11 cellular contexts compared by ENCODE assay signal in genomic region chr3:197878427-197878826, GRCh38.
DNase-seq lines count a peak whose midpoint lies in the region; ATAC-seq, FAIRE-seq and TF ChIP-seq lines count a peak whose summit lies in the region.
"Had no signal": no experiment of that assay in that cellular context is flagged by ENCODE, and none has a peak within 500 bp of the region (broad histone marks: within the 10 kb centered on the region; RNA-seq: fewer than 3 reads in every experiment).

No MANE protein-coding gene starts in this region.

- no peaks in the 10 kb centered on the region for H3K79me2 ChIP-seq in SK-N-SH (ENCODE audit: insufficient read depth)

- peaks cover 4% of the 10 kb centered on the region for H3F3A ChIP-seq in SK-N-SH (replicated peaks; ENCODE audit: insufficient read depth)

- H3K4me1 ChIP-seq in SK-N-SH (ENCODE audit: control insufficient read depth in 1 of 2, insufficient read depth in 2 of 2, low read depth in 1 of 2, low read length in 1 of 2) (peaks cover 0 to 8% of the 10 kb centered on the region in 2 experiments; a peak in 1 of 4 replicates), neuronal stem cell (ENCODE audit: control insufficient read depth in 2 of 2, insufficient read depth in 1 of 2, low read depth in 1 of 2, low read length in 2 of 2) (peaks cover 14 to 33% of the 10 kb centered on the region in 2 donors)

- TF ChIP-seq POLR2A in GM12891 (IDR thresholded peaks at IDR 0.05; ENCODE audit: low read depth, low read length) = no peak

- H3K23ac ChIP-seq in neuronal stem cell (ENCODE audit: low read depth, low read length, poor library complexity) = no peak overlapping the region

- no peak for TF ChIP-seq CTCF in SK-N-SH (IDR thresholded peaks at IDR 0.05)

- H3K27ac ChIP-seq in SK-N-SH (ENCODE audit: low read depth in 2 of 2, low read length in 1 of 2) = no peak overlapping the region
- no peak overlapping the region for H3K27ac ChIP-seq in neuronal stem cell (replicated peaks; ENCODE audit: low read length)
- H3K27ac ChIP-seq: SK-N-MC had no signal

- H2AFZ ChIP-seq in SK-N-SH (ENCODE audit: low read depth) (no peak overlapping the region), neuronal stem cell (ENCODE audit: low read length) (no peak overlapping the region)

- no peak for TF ChIP-seq RAD21 in SK-N-SH (IDR thresholded peaks at IDR 0.05; ENCODE audit: low read length)

- no peak overlapping the region for H2BK12ac ChIP-seq in neuronal stem cell (ENCODE audit: low read length)

- DNase-seq in GM12891 (ENCODE audit: insufficient read length, low spot score) (no peak), NOMO-1 (lab: John Stamatoyannopoulos, UW; ENCODE audit: unreplicated experiment in 2 of 2) (peak; percentile 52 to 69), SK-N-SH (no peak), globus pallidus (ENCODE audit: low spot score) (no peak), neuronal stem cell (ENCODE audit: low spot score) (no peak), 8988T (no peak)
- peak; percentile 48 to 62 for DNase-seq in activated naive CD4-positive, alpha-beta T cell treated with anti-CD3 and anti-CD28 coated beads, Interleukin-2, amount 50 U/mL, for 72 hours (ENCODE audit: low spot score in 2 of 2)
- DNase-seq in stimulated activated CD4-positive, alpha-beta T cell treated with anti-CD3 and anti-CD28 coated beads, TNF-alpha, amount 100 ng/mL, for 24 hours (ENCODE audit: low read depth in 3 of 3) = peak; percentile 17 to 73 (median 22)
- DNase-seq: NCI-H2029 treated with DMSO at 0.1 percent for 48 hours had no signal

- no peak overlapping the region for H2BK120ac ChIP-seq in neuronal stem cell (ENCODE audit: low read depth, low read length)

- no peaks in the 10 kb centered on the region for H4K20me1 ChIP-seq in SK-N-SH (ENCODE audit: insufficient read depth)

- H4K91ac ChIP-seq in neuronal stem cell (ENCODE audit: low read depth, low read length, poor library complexity) = no peak overlapping the region

- H3K4ac ChIP-seq in neuronal stem cell (ENCODE audit: low read length) = no peak overlapping the region

- WGBS in SK-N-SH (ENCODE audit: low lambda C conversion rate) = 93% methylated on average over 8 of the region's 8 CpGs
- no CpG with 5 or more reads among the region's 8 CpGs for WGBS in neuronal stem cell (ENCODE audit: extremely low coverage in 2 of 2, insufficient read length in 2 of 2, insufficient replicate concordance in 1 of 2), 2 donors

- H3K4me2 ChIP-seq in SK-N-SH (no peak overlapping the region), neuronal stem cell (ENCODE audit: insufficient read depth, low read length, poor library complexity, severe bottlenecking) (no peak overlapping the region)

- H3K27me3 ChIP-seq in SK-N-SH (ENCODE audit: insufficient read depth) (no peaks in the 10 kb centered on the region), neuronal stem cell (ENCODE audit: control insufficient read depth in 3 of 3, insufficient read depth in 3 of 3, low read depth in 1 of 3, low read length in 3 of 3) (no peaks in the 10 kb centered on the region)

- H4K8ac ChIP-seq in neuronal stem cell (ENCODE audit: low read depth, low read length) = no peak overlapping the region

- H3K14ac ChIP-seq in neuronal stem cell (ENCODE audit: low read length) = no peak overlapping the region

- H3K36me3 ChIP-seq in SK-N-SH (replicated peaks in 1 of 2; ENCODE audit: control insufficient read depth in 1 of 2, insufficient read depth in 2 of 2, low read length in 1 of 2) (peaks cover 59 to 61% of the 10 kb centered on the region in 2 experiments), neuronal stem cell (replicated peaks in 1 of 2; ENCODE audit: control insufficient read depth in 2 of 2, insufficient read depth in 2 of 2, low read length in 2 of 2) (peaks cover 11 to 55% of the 10 kb centered on the region in 2 donors)

- no peak overlapping the region for H3K18ac ChIP-seq in neuronal stem cell (ENCODE audit: low read length)

- H3K9ac ChIP-seq in SK-N-SH (no peak overlapping the region), neuronal stem cell (ENCODE audit: low read depth, low read length, poor library complexity) (no peak overlapping the region)

- H3K9me3 ChIP-seq in SK-N-SH (no peaks in the 10 kb centered on the region), neuronal stem cell (replicated peaks in 1 of 2; ENCODE audit: control insufficient read depth in 2 of 2, insufficient read depth in 1 of 2, low read depth in 1 of 2, low read length in 2 of 2) (peaks cover 4 to 20% of the 10 kb centered on the region in 2 donors)

- peaks cover 0 to 2% of the 10 kb centered on the region in 2 donors for H3K36me3 Mint-ChIP-seq in activated naive CD4-positive, alpha-beta T cell treated with anti-CD3 and anti-CD28 coated beads, Interleukin-2, amount 50 U/mL, for 72 hours

- H3K4me3 ChIP-seq in SK-N-SH (ENCODE audit: low read depth in 2 of 2, low read length in 1 of 2) (no peak overlapping the region), neuronal stem cell (ENCODE audit: low read length in 2 of 2) (no peak overlapping the region)
- H3K4me3 ChIP-seq: SK-N-MC had no signal

- no peak overlapping the region for H2AK5ac ChIP-seq in neuronal stem cell (ENCODE audit: low read depth, low read length)

- no peak for TF ChIP-seq EP300 in SK-N-SH (IDR thresholded peaks at IDR 0.05; ENCODE audit: borderline replicate concordance in 1 of 2, low read depth in 1 of 2, low read length in 1 of 2)

- no peaks in the 10 kb centered on the region for H3K9me2 ChIP-seq in SK-N-SH

- H3K79me1 ChIP-seq in neuronal stem cell (ENCODE audit: low read depth, low read length) = no peaks in the 10 kb centered on the region

- ATAC-seq in activated naive CD4-positive, alpha-beta T cell treated with anti-CD3 and anti-CD28 coated beads, Interleukin-2, amount 50 U/mL, for 72 hours = peak; percentile 91 to 96

- no peak overlapping the region for H2BK5ac ChIP-seq in neuronal stem cell (ENCODE audit: low read length)

- POLR2A ChIA-PET in SK-N-SH (lab: Yijun Ruan, JAX) = no interaction called here

- no peaks in the 10 kb centered on the region for H3K9me3 Mint-ChIP-seq in activated naive CD4-positive, alpha-beta T cell treated with anti-CD3 and anti-CD28 coated beads, Interleukin-2, amount 50 U/mL, for 72 hours

- CTCF ChIA-PET in SK-N-SH (lab: Yijun Ruan, JAX) = no interaction called here

- peak; percentile 41 for FAIRE-seq in GM12891 (lab: Jason Lieb, UNC)
- FAIRE-seq: frontal cortex had no signal

- no peak overlapping the region for H2BK15ac ChIP-seq in neuronal stem cell (ENCODE audit: low read length)

- H3K27ac Mint-ChIP-seq in activated naive CD4-positive, alpha-beta T cell treated with anti-CD3 and anti-CD28 coated beads, Interleukin-2, amount 50 U/mL, for 72 hours = peak overlapping the region; percentile 61 to 84

TF ChIP-seq in GM12891, 5 proteins besides CTCF, POLR2A, EP300 and RAD21:
- TF ChIP-seq POU2F2 (IDR thresholded peaks at IDR 0.05; ENCODE audit: low read depth, low read length) = 0 out of 2 replicates have a peak, but pooled peaks have one; percentile 26
- TF ChIP-seq PAX5 (IDR thresholded peaks at IDR 0.05; ENCODE audit: insufficient read depth, low read length, severe bottlenecking) = no peak
- TF ChIP-seq TAF1 (IDR thresholded peaks at IDR 0.05; ENCODE audit: low read depth, low read length) = no peak
- TF ChIP-seq SPI1 (IDR thresholded peaks at IDR 0.05; ENCODE audit: low read depth, low read length) = peak; percentile 73

TF ChIP-seq in SK-N-SH, 30 proteins besides CTCF, POLR2A, EP300 and RAD21:
- TF ChIP-seq MEF2A (IDR thresholded peaks at IDR 0.05; ENCODE audit: borderline replicate concordance, low read depth) (no peak), RXRA (IDR thresholded peaks at IDR 0.05; ENCODE audit: borderline replicate concordance, low read depth) (no peak), GABPA (IDR thresholded peaks at IDR 0.05; ENCODE audit: low read depth) (no peak), SIN3A (IDR thresholded peaks at IDR 0.05; ENCODE audit: borderline replicate concordance, low read depth, low read length) (no peak)
TF ChIP-seq in SK-N-SH: peak in this region for 0.

Comparison
In these comparisons a context has a peak if more than half of its experiments do, and no peak if none do; other contexts are left out.
1. DNase-seq: peak in NOMO-1 (2 of 2), activated naive CD4-positive, alpha-beta T cell treated with anti-CD3 and anti-CD28 coated beads, Interleukin-2, amount 50 U/mL, for 72 hours (2 of 2) and stimulated activated CD4-positive, alpha-beta T cell treated with anti-CD3 and anti-CD28 coated beads, TNF-alpha, amount 100 ng/mL, for 24 hours (3 of 3); none in GM12891 (single experiment), SK-N-SH (single experiment), globus pallidus (single experiment), neuronal stem cell (single experiment) and 8988T (single experiment).